13 cellular contexts compared by ENCODE assay signal in the genomic region with DNA sequence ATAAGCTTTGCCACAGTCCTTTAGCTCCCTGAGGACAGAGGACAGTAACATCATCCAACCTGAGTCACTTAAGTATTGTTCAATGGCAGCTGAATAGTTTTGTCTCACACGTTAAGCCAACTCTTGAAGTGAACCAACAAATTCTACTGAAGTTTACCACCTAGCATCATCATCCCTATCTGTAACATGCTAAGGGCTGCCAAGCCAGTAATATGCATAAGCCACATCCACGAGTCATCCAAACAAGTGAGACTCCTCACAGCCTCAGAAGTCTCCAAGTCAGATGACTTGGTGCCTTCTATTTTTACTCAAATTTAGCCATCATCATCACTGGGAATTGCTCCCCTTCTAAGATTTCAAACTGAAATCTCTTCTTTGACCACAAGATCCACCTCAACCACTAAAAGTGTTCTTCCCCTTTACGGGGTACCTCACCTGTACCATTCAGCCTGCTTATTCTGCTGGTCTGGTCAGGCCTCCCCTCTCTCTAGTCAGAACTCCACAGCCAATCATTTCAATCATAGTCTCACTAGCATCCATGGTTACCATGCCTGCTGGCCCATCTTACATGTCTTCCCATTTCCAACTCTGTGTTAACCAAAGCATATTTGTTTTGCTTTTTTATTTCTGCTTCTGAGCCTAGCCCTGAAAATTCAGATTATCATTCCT.
A peak's percentile ranks its signal among the peaks of the same experiment; 100 is the strongest.
DNase-seq lines count a peak whose midpoint lies in the region; ATAC-seq and TF ChIP-seq lines count a peak whose summit lies in the region.
"Had no signal": no experiment of that assay in that cellular context is flagged by ENCODE, and none has a peak within 500 bp of the region (broad histone marks: within the 10 kb centered on the region; RNA-seq: fewer than 3 reads in every experiment).

No MANE protein-coding gene starts in this region.

- H3K27ac ChIP-seq in AG04450 (ENCODE audit: low read depth, low read length) (peak overlapping the region; percentile 31), foreskin keratinocyte (no peak overlapping the region), transverse colon (no peak overlapping the region)
- H3K27ac ChIP-seq: neural progenitor cell, upper lobe of right lung had no signal

- in situ Hi-C loops in transverse colon (cut with MboI; ENCODE audit: low pct_ligation_motif_present in 1 of 4, low pct_unique_long_range_greater_than_20kb in 1 of 4, low sequenced_read_pairs in 3 of 4): no loop called here

- H3K9me3 ChIP-seq in AG04450 (ENCODE audit: control insufficient read depth, insufficient read depth, low read length) (no peaks in the 10 kb centered on the region), transverse colon (no peaks in the 10 kb centered on the region)
- H3K9me3 ChIP-seq: upper lobe of right lung had no signal

- H3K4me1 ChIP-seq in foreskin keratinocyte (no peaks in the 10 kb centered on the region), transverse colon (no peaks in the 10 kb centered on the region)

- intact Hi-C loops in transverse colon (cut with DNase I; ENCODE audit: low total_unique reads): no loop called here

- no peak for TF ChIP-seq EP300 in transverse colon (IDR thresholded peaks at IDR 0.05; ENCODE audit: low read depth)

- H3K4me3 ChIP-seq in AG04450 (ENCODE audit: low read depth, low read length) (no peak overlapping the region), transverse colon (no peak overlapping the region)
- H3K4me3 ChIP-seq: neural progenitor cell, upper lobe of right lung had no signal

- no peak for TF ChIP-seq POLR2A in transverse colon (IDR thresholded peaks at IDR 0.05)

- DNase-seq in AG04450 (ENCODE audit: low read depth, low spot score) (peak; percentile 43), GM04504 (ENCODE audit: low read depth) (peak; percentile 32), foreskin keratinocyte (peak; percentile 44 to 64), transverse colon (no peak), NOMO-1 (lab: John Stamatoyannopoulos, UW; ENCODE audit: unreplicated experiment in 2 of 2) (no peak)
- DNase-seq in activated T-cell treated with anti-CD3 and anti-CD28 coated beads, Interleukin-2, amount 50 U/mL, for 48 hours: peak; percentile 27
- DNase-seq: activated effector memory CD4-positive, alpha-beta T cell treated with Interleukin-2 at 50 U/mL for 16 hours; effector CD8-positive, alpha-beta T cell; NCI-H748 treated with DMSO at 0.1 percent for 48 hours; upper lobe of right lung had no signal

- CTCF ChIA-PET in AG04450 (lab: Charles Lee): no interaction called here

- ATAC-seq in foreskin keratinocyte (peak; percentile 77), HG02759 (IDR thresholded peaks at IDR 0.05; ENCODE audit: unreplicated experiment) (no peak), HG02938 (IDR thresholded peaks at IDR 0.05; ENCODE audit: unreplicated experiment) (no peak)
- ATAC-seq: upper lobe of right lung had no signal

- 70 to 79% methylated on average over 3 of the region's 3 CpGs for WGBS in transverse colon (ENCODE audit: low coverage in 1 of 2), 2 donors

- no peak for TF ChIP-seq CTCF in AG04450 (IDR thresholded peaks at IDR 0.05; ENCODE audit: low read depth, low read length)
- TF ChIP-seq CTCF in foreskin keratinocyte (conservative IDR thresholded peaks at IDR 0.05): no peak
- no peak for TF ChIP-seq CTCF in transverse colon (IDR thresholded peaks at IDR 0.05)

- no peaks in the 10 kb centered on the region for H3K36me3 ChIP-seq in transverse colon
- H3K36me3 ChIP-seq: neural progenitor cell, upper lobe of right lung had no signal

- POLR2A ChIA-PET in AG04450 (lab: Yijun Ruan, JAX): no interaction called here

- H3K27me3 ChIP-seq in AG04450 (ENCODE audit: control insufficient read depth, insufficient read depth, low read length) (no peaks in the 10 kb centered on the region), foreskin keratinocyte (no peaks in the 10 kb centered on the region), transverse colon (no peaks in the 10 kb centered on the region)
- H3K27me3 ChIP-seq: neural progenitor cell, upper lobe of right lung had no signal

Comparison
In these comparisons a context has a peak if more than half of its experiments do, and no peak if none do; other contexts are left out.
1. DNase-seq: peak in AG04450 (single experiment), GM04504 (single experiment), activated T-cell treated with anti-CD3 and anti-CD28 coated beads, Interleukin-2, amount 50 U/mL, for 48 hours (2 of 2) and foreskin keratinocyte (2 of 2); none in transverse colon (single experiment) and NOMO-1 (0 of 2).